16 cellular contexts compared by ENCODE assay signal in the genomic region with DNA sequence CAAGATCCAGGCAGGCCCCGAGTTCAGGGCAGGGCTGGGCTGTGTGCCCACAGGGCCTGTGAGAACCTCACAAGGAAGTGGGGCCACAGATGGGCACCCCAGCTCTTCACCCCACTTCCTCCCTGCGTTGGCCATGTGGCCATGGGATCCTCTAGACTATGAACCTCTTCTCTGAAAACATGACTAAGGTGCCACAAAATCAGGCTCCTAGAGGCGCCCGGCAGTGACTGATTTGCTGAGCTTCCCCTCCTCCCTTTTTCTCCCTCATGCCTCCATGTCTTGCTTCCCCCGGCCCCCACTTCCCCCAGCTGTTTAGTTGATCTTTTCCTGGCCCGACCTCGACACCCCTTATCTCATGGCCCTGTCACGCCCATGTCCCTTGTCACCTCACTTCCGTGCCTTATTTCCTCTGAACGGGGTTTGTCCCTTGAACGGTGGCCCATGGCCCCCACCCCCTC.
DNase-seq lines count a peak whose midpoint lies in the region; ATAC-seq and TF ChIP-seq lines count a peak whose summit lies in the region.
"Had no signal": no experiment of that assay in that cellular context is flagged by ENCODE, and none has a peak within 500 bp of the region (broad histone marks: within the 10 kb centered on the region; RNA-seq: fewer than 3 reads in every experiment).

No MANE protein-coding gene starts in this region.

- BruUV-seq in Calu3 (replicated peaks; lab: Mats Ljungman, UMichigan): no TSS peak

- H3K4me3 Mint-ChIP-seq in activated naive CD4-positive, alpha-beta T cell treated with anti-CD3 and anti-CD28 coated beads for 36 hours: no peak overlapping the region
- no peak overlapping the region for H3K4me3 Mint-ChIP-seq in activated T-helper 17 cell treated with anti-CD3 and anti-CD28 coated beads, Interleukin-2, amount 50 U/mL, for 72 hours
- H3K4me3 Mint-ChIP-seq in immature natural killer cell (peak overlapping the region; percentile 51 to 84 (median 74)), Calu3 (ENCODE audit: low read depth, unreplicated experiment) (no peak overlapping the region)
- H3K4me3 Mint-ChIP-seq: neural crest cell had no signal

- H3K4me1 Mint-ChIP-seq in activated naive CD4-positive, alpha-beta T cell treated with anti-CD3 and anti-CD28 coated beads for 36 hours (ENCODE audit: low read depth): peaks cover 16% of the 10 kb centered on the region
- peaks cover 3% of the 10 kb centered on the region for H3K4me1 Mint-ChIP-seq in activated T-helper 17 cell treated with anti-CD3 and anti-CD28 coated beads, Interleukin-2, amount 50 U/mL, for 72 hours
- H3K4me1 Mint-ChIP-seq in immature natural killer cell (peaks cover 19 to 20% of the 10 kb centered on the region in 2 donors), Calu3 (ENCODE audit: low read depth, unreplicated experiment) (no peaks in the 10 kb centered on the region)

- CTCF ChIA-PET in activated naive CD4-positive, alpha-beta T cell treated with anti-CD3 and anti-CD28 coated beads for 36 hours (lab: Charles Lee): interaction anchor here (2.0 kb wide), 1 partner anchor 49 kb away, joined by 7 read pairs; no protein-coding TSS in a partner anchor
- CTCF ChIA-PET in Calu3 (lab: Charles Lee): no interaction called here

- no peaks in the 10 kb centered on the region for H3K9me3 Mint-ChIP-seq in activated naive CD4-positive, alpha-beta T cell treated with anti-CD3 and anti-CD28 coated beads for 36 hours
- no peaks in the 10 kb centered on the region for H3K9me3 Mint-ChIP-seq in activated T-helper 17 cell treated with anti-CD3 and anti-CD28 coated beads, Interleukin-2, amount 50 U/mL, for 72 hours
- H3K9me3 Mint-ChIP-seq in immature natural killer cell (no peaks in the 10 kb centered on the region), Calu3 (ENCODE audit: low read depth, unreplicated experiment) (no peaks in the 10 kb centered on the region)
- H3K9me3 Mint-ChIP-seq: neural crest cell had no signal

- ATAC-seq in activated T-helper 17 cell treated with anti-CD3 and anti-CD28 coated beads, Interleukin-2, amount 50 U/mL, for 72 hours (replicated peaks): peak; percentile 64
- peak; percentile 14 for ATAC-seq in stimulated activated naive CD8-positive, alpha-beta T cell treated with anti-CD3 and anti-CD28 coated beads, Interleukin-15, Interleukin-2, amounts not matched to agents 100 U/mL and 50 U/mL, for 24 hours
- ATAC-seq: left colon had no signal

- intact Hi-C loops in activated naive CD4-positive, alpha-beta T cell treated with anti-CD3 and anti-CD28 coated beads for 36 hours (cut with micrococcal nuclease): no loop called here
- intact Hi-C loops in Calu3 (cut with micrococcal nuclease; ENCODE audit: unreplicated experiment): no loop called here

- peaks cover 6% of the 10 kb centered on the region for H3K27me3 Mint-ChIP-seq in activated naive CD4-positive, alpha-beta T cell treated with anti-CD3 and anti-CD28 coated beads for 36 hours (ENCODE audit: low read depth)
- peaks cover 19% of the 10 kb centered on the region for H3K27me3 Mint-ChIP-seq in activated T-helper 17 cell treated with anti-CD3 and anti-CD28 coated beads, Interleukin-2, amount 50 U/mL, for 72 hours
- H3K27me3 Mint-ChIP-seq in immature natural killer cell (ENCODE audit: low read depth in 3 of 3): peaks cover 0 to 7% (median 2%) of the 10 kb centered on the region in 3 donors
- peaks cover 56% of the 10 kb centered on the region for H3K27me3 Mint-ChIP-seq in Calu3 (ENCODE audit: unreplicated experiment)

- H3K36me3 Mint-ChIP-seq in activated naive CD4-positive, alpha-beta T cell treated with anti-CD3 and anti-CD28 coated beads for 36 hours (ENCODE audit: low read depth): no peaks in the 10 kb centered on the region
- no peaks in the 10 kb centered on the region for H3K36me3 Mint-ChIP-seq in activated T-helper 17 cell treated with anti-CD3 and anti-CD28 coated beads, Interleukin-2, amount 50 U/mL, for 72 hours (ENCODE audit: low read depth)
- H3K36me3 Mint-ChIP-seq in immature natural killer cell: no peaks in the 10 kb centered on the region
- no peaks in the 10 kb centered on the region for H3K36me3 Mint-ChIP-seq in Calu3 (ENCODE audit: insufficient read depth, unreplicated experiment)

- no peak for TF ChIP-seq CTCF in Calu3 (IDR thresholded peaks at IDR 0.05; ENCODE audit: unreplicated experiment)

- peak; percentile 41 for DNase-seq in activated naive CD4-positive, alpha-beta T cell treated with anti-CD3 and anti-CD28 coated beads for 36 hours
- DNase-seq in activated naive CD4-positive, alpha-beta T cell treated with anti-CD3 and anti-CD28 coated beads, Interleukin-2, amount 50 U/mL, for 16 hours: no peak
- peak; percentile 43 to 61 (median 56) for DNase-seq in immature natural killer cell
- DNase-seq in stimulated activated naive CD8-positive, alpha-beta T cell treated with anti-CD3 and anti-CD28 coated beads, Interleukin-15, Interleukin-2, amounts not matched to agents 100 U/mL and 50 U/mL, for 24 hours: no peak
- DNase-seq in Calu3: no peak
- DNase-seq in germinal center (ENCODE audit: low spot score): no peak
- DNase-seq in stimulated activated CD4-positive, alpha-beta T cell treated with anti-CD3 and anti-CD28 coated beads, Interleukin-12 subunit alpha, Interleukin-12 subunit beta, amount 100 ng/mL, for 4 hours: no peak
- DNase-seq: ACHN, amygdala, left colon, NCI-H524, PC-9, stomach, WERI-Rb-1 had no signal

- H3K27ac Mint-ChIP-seq in activated naive CD4-positive, alpha-beta T cell treated with anti-CD3 and anti-CD28 coated beads for 36 hours: no peak overlapping the region
- H3K27ac Mint-ChIP-seq in activated T-helper 17 cell treated with anti-CD3 and anti-CD28 coated beads, Interleukin-2, amount 50 U/mL, for 72 hours: no peak overlapping the region
- H3K27ac Mint-ChIP-seq in immature natural killer cell (peak overlapping the region; percentile 77 to 94 (median 78)), Calu3 (ENCODE audit: unreplicated experiment) (no peak overlapping the region)

Comparison
In these comparisons a context has a peak if more than half of its experiments do, and no peak if none do; other contexts are left out.
1. DNase-seq: peak in activated naive CD4-positive, alpha-beta T cell treated with anti-CD3 and anti-CD28 coated beads for 36 hours (single experiment) and immature natural killer cell (3 of 3); none in activated naive CD4-positive, alpha-beta T cell treated with anti-CD3 and anti-CD28 coated beads, Interleukin-2, amount 50 U/mL, for 16 hours (single experiment), stimulated activated naive CD8-positive, alpha-beta T cell treated with anti-CD3 and anti-CD28 coated beads, Interleukin-15, Interleukin-2, amounts not matched to agents 100 U/mL and 50 U/mL, for 24 hours (single experiment), Calu3 (single experiment), germinal center (single experiment) and stimulated activated CD4-positive, alpha-beta T cell treated with anti-CD3 and anti-CD28 coated beads, Interleukin-12 subunit alpha, Interleukin-12 subunit beta, amount 100 ng/mL, for 4 hours (single experiment).
2. H3K27ac Mint-ChIP-seq: peak in immature natural killer cell (6 of 6); none in activated naive CD4-positive, alpha-beta T cell treated with anti-CD3 and anti-CD28 coated beads for 36 hours (single experiment), activated T-helper 17 cell treated with anti-CD3 and anti-CD28 coated beads, Interleukin-2, amount 50 U/mL, for 72 hours (single experiment) and Calu3 (single experiment).
3. H3K4me3 Mint-ChIP-seq: peak in immature natural killer cell (5 of 5); none in activated naive CD4-positive, alpha-beta T cell treated with anti-CD3 and anti-CD28 coated beads for 36 hours (single experiment), activated T-helper 17 cell treated with anti-CD3 and anti-CD28 coated beads, Interleukin-2, amount 50 U/mL, for 72 hours (single experiment) and Calu3 (single experiment).